ENCODE assay signal across 15 cellular contexts in genomic region chr2:37244017-37244416, GRCh38. TPM values are rescaled to one million over a fixed set of nuclear protein-coding genes. Genes with fewer than 3 reads are reported as not detected.
DNase-seq lines count a peak whose midpoint lies in the region; ATAC-seq, FAIRE-seq and TF ChIP-seq lines count a peak whose summit lies in the region.
"Had no signal": no experiment of that assay in that cellular context is flagged by ENCODE, and none has a peak within 500 bp of the region (broad histone marks: within the 10 kb centered on the region; RNA-seq: fewer than 3 reads in every experiment).

No MANE protein-coding gene starts in this region.

- H3K27me3 ChIP-seq in endothelial cell of umbilical vein (ENCODE audit: control insufficient read depth in 2 of 2, insufficient read depth in 2 of 2, low read length in 2 of 2) (no peaks in the 10 kb centered on the region), stomach (no peaks in the 10 kb centered on the region)
- H3K27me3 ChIP-seq: hepatocyte had no signal

- no peaks in the 10 kb centered on the region for H3K9me3 Mint-ChIP-seq in activated T-cell treated with anti-CD3 and anti-CD28 coated beads, Interleukin-2, amount 50 U/mL, for 24 hours
- H3K9me3 Mint-ChIP-seq: dendritic cell treated with granulocyte-macrophage colony-stimulating factor and Interleukin-4, amounts not matched to agents 40 ng/mL and 50 ng/mL, for 4 days had no signal

- peak overlapping the region; percentile 72 for H3K27ac Mint-ChIP-seq in activated T-cell treated with anti-CD3 and anti-CD28 coated beads, Interleukin-2, amount 50 U/mL, for 24 hours
- H3K27ac Mint-ChIP-seq: dendritic cell treated with granulocyte-macrophage colony-stimulating factor and Interleukin-4, amounts not matched to agents 40 ng/mL and 50 ng/mL, for 4 days had no signal

- ATAC-seq in GM21360 (IDR thresholded peaks at IDR 0.05; ENCODE audit: unreplicated experiment), result peak; percentile 92
- peak; percentile 94 for ATAC-seq in HG03095 (IDR thresholded peaks at IDR 0.05; ENCODE audit: unreplicated experiment)

- no peaks in the 10 kb centered on the region for H3K79me2 ChIP-seq in endothelial cell of umbilical vein (ENCODE audit: control insufficient read depth, insufficient read depth, low read length)
- H3K79me2 ChIP-seq: hepatocyte had no signal

- H3K4me3 ChIP-seq in endothelial cell of umbilical vein (replicated peaks in 1 of 3; ENCODE audit: insufficient read depth in 1 of 3, low read depth in 1 of 3, low read length in 3 of 3) (no peak overlapping the region), stomach (no peak overlapping the region)
- H3K4me3 ChIP-seq: hepatocyte had no signal

- WGBS in stomach, 5 donors, result 28 to 50% (median 34%) methylated on average over 4 of the region's 4 CpGs

- intact Hi-C loops in endothelial cell of umbilical vein (cut with micrococcal nuclease) (no loop called here), stomach (cut with DNase I; ENCODE audit: low total_unique reads) (no loop called here)

- no peaks in the 10 kb centered on the region for H3K27me3 Mint-ChIP-seq in activated T-cell treated with anti-CD3 and anti-CD28 coated beads, Interleukin-2, amount 50 U/mL, for 24 hours
- H3K27me3 Mint-ChIP-seq: dendritic cell treated with granulocyte-macrophage colony-stimulating factor and Interleukin-4, amounts not matched to agents 40 ng/mL and 50 ng/mL, for 4 days had no signal

- H3K36me3 Mint-ChIP-seq in activated T-cell treated with anti-CD3 and anti-CD28 coated beads, Interleukin-2, amount 50 U/mL, for 24 hours (ENCODE audit: low read depth), result peaks cover 93% of the 10 kb centered on the region

- H3K4me3 Mint-ChIP-seq in activated T-cell treated with anti-CD3 and anti-CD28 coated beads, Interleukin-2, amount 50 U/mL, for 24 hours, result peak overlapping the region; percentile 35
- H3K4me3 Mint-ChIP-seq: dendritic cell treated with granulocyte-macrophage colony-stimulating factor and Interleukin-4, amounts not matched to agents 40 ng/mL and 50 ng/mL, for 4 days had no signal

- no peak for DNase-seq in activated T-cell treated with anti-CD3 and anti-CD28 coated beads, Interleukin-2, amount 50 U/mL, for 24 hours
- no peak for DNase-seq in activated T-cell treated with anti-CD3 and anti-CD28 coated beads for 4 hours
- peak; percentile 74 for DNase-seq in endothelial cell of umbilical vein (ENCODE audit: low read depth, low spot score)
- no peak for DNase-seq in DMS53 (lab: John Stamatoyannopoulos, UW)
- DNase-seq in stomach, result no peak
- DNase-seq in effector CD8-positive, alpha-beta T cell (lab: John Stamatoyannopoulos, UW), result no peak
- DNase-seq: activated effector memory CD4-positive, alpha-beta T cell treated with Interleukin-2 at 50 U/mL for 16 hours; NCI-H774; right cardiac atrium had no signal

- peaks cover 35% of the 10 kb centered on the region for H3K4me1 Mint-ChIP-seq in activated T-cell treated with anti-CD3 and anti-CD28 coated beads, Interleukin-2, amount 50 U/mL, for 24 hours (ENCODE audit: low read depth)

- TF ChIP-seq EP300 in stomach (IDR thresholded peaks at IDR 0.05), result no peak

- FAIRE-seq in endothelial cell of umbilical vein (lab: Jason Lieb, UNC), result peak; percentile 74

- no peaks in the 10 kb centered on the region for H3K9me1 ChIP-seq in endothelial cell of umbilical vein (replicated peaks; ENCODE audit: control insufficient read depth, extremely low read depth, insufficient read depth, low read length)

- no TSS peak for BruUV-seq in endothelial cell of umbilical vein (replicated peaks; lab: Mats Ljungman, UMichigan)

- TF ChIP-seq CTCF in endothelial cell of umbilical vein (IDR thresholded peaks at IDR 0.05; ENCODE audit: extremely low read depth in 1 of 2, insufficient read depth in 1 of 2, low read depth in 1 of 2, low read length in 2 of 2) (no peak), stomach (IDR thresholded peaks at IDR 0.05) (no peak)

- H3K9ac ChIP-seq in endothelial cell of umbilical vein (replicated peaks; ENCODE audit: extremely low read depth, insufficient read depth, low read length), result no peak overlapping the region

- no peak overlapping the region for H2AFZ ChIP-seq in endothelial cell of umbilical vein (ENCODE audit: low read depth, low read length)
- H2AFZ ChIP-seq: hepatocyte had no signal

- POLR2A ChIA-PET in endothelial cell of umbilical vein (lab: Charles Lee), result no interaction called here

- TF ChIP-seq POLR2A in endothelial cell of umbilical vein (IDR thresholded peaks at IDR 0.05; ENCODE audit: low read depth, low read length) (no peak), stomach (IDR thresholded peaks at IDR 0.05) (no peak)

- H4K20me1 ChIP-seq in endothelial cell of umbilical vein (replicated peaks; ENCODE audit: control insufficient read depth, extremely low read depth, insufficient read depth, low read length), result no peaks in the 10 kb centered on the region

- dilution Hi-C loops in endothelial cell of umbilical vein (cut with MboI; ENCODE audit: extremely low pct_ligation_motif_present, low sequenced_read_pairs), result no loop called here

- peak overlapping the region; percentile 4 for H3K27ac ChIP-seq in endothelial cell of umbilical vein (ENCODE audit: insufficient read depth, low read depth, low read length)
- no peak overlapping the region for H3K27ac ChIP-seq in stomach
- H3K27ac ChIP-seq: hepatocyte had no signal

- CTCF ChIA-PET in endothelial cell of umbilical vein (lab: Charles Lee), result interaction anchor here (1.4 to 2.0 kb wide), 3 partner anchors 10 to 633 kb away, joined by 4 to 6 read pairs (median 6); partner anchors contain the start of gene NDUFAF7

- H3K9me3 ChIP-seq in endothelial cell of umbilical vein (replicated peaks; ENCODE audit: control insufficient read depth, insufficient read depth, low read length) (no peaks in the 10 kb centered on the region), stomach (no peaks in the 10 kb centered on the region)

- peaks cover 8% of the 10 kb centered on the region for H3K4me1 ChIP-seq in endothelial cell of umbilical vein (ENCODE audit: control insufficient read depth, extremely low read depth, insufficient read depth, low read length)
- no peaks in the 10 kb centered on the region for H3K4me1 ChIP-seq in stomach

- peaks cover 3 to 17% of the 10 kb centered on the region in 2 experiments for H3K36me3 ChIP-seq in endothelial cell of umbilical vein (ENCODE audit: control insufficient read depth in 2 of 2, extremely low read depth in 1 of 2, insufficient read depth in 2 of 2, low read length in 2 of 2)
- peaks cover 26 to 96% (median 94%) of the 10 kb centered on the region in 4 donors for H3K36me3 ChIP-seq in stomach

- H3K4me2 ChIP-seq in endothelial cell of umbilical vein (ENCODE audit: insufficient read depth, low read length), result peak overlapping the region; percentile 17
- H3K4me2 ChIP-seq: hepatocyte had no signal

TF ChIP-seq in endothelial cell of umbilical vein, 7 proteins besides CTCF, POLR2A, EP300 and RAD21 (continues in another document):
- no peak for TF ChIP-seq FOS (IDR thresholded peaks at IDR 0.05; ENCODE audit: borderline replicate concordance, insufficient read depth, low read length)
- TF ChIP-seq JUN (IDR thresholded peaks at IDR 0.05; ENCODE audit: borderline replicate concordance, insufficient read depth, insufficient read length, low read depth), result no peak
- no peak for TF ChIP-seq MYC (IDR thresholded peaks at IDR 0.05; ENCODE audit: low read depth, low read length)

RNA-seq across cellular contexts. Expression of gene NDUFAF7, which starts 12.6 kb away (rescaled TPM):
- total RNA-seq in endothelial cell of umbilical vein, result 17.7 and 23.4 TPM in 2 replicates
- polyA plus RNA-seq in endothelial cell of umbilical vein, result 10.8 and 11.6 TPM in 2 replicates
- 10.2 and 12.2 TPM in 2 replicates for polyA plus RNA-seq in endothelial cell of umbilical vein (2011; cell fraction: cytosol; rRNA removed)
- 77.4 and 95.1 TPM in 2 replicates for polyA plus RNA-seq in endothelial cell of umbilical vein (2011; cell fraction: nucleus; rRNA removed)
- 22.3 and 23.1 TPM in 2 replicates for polyA plus RNA-seq in endothelial cell of umbilical vein (2012)
- 14.0 and 14.4 TPM in 2 replicates for polyA minus RNA-seq in endothelial cell of umbilical vein
- 4.8 TPM for polyA minus RNA-seq in endothelial cell of umbilical vein (2011; cell fraction: cytosol; rRNA and poly(A)+ RNA removed)
- polyA minus RNA-seq in endothelial cell of umbilical vein (2011; cell fraction: nucleus; rRNA and poly(A)+ RNA removed), result 14.9 and 25.1 TPM in 2 replicates
- total RNA-seq in stomach, result 10 to 100 TPM; 19.6 to 79.9 (median 26.4) TPM
- 10 to 100 TPM in 1 of 3 donors, 1 to 10 TPM in 2; 7.3 to 11.1 (median 8.9) TPM for polyA plus RNA-seq in stomach

RNA-seq across cellular contexts. Expression of gene CEBPZ, which starts 12.6 kb away (rescaled TPM):
- total RNA-seq in endothelial cell of umbilical vein, result 36.7 and 46.9 TPM in 2 replicates
- polyA plus RNA-seq in endothelial cell of umbilical vein, result 1.7 and 3.6 TPM in 2 replicates
- polyA plus RNA-seq in endothelial cell of umbilical vein (2011; cell fraction: cytosol; rRNA removed), result 8.0 and 9.7 TPM in 2 replicates
- 8.9 and 14.2 TPM in 2 replicates for polyA plus RNA-seq in endothelial cell of umbilical vein (2011; cell fraction: nucleus; rRNA removed)
- polyA plus RNA-seq in endothelial cell of umbilical vein (2012), result 34.1 and 43.4 TPM in 2 replicates
- polyA minus RNA-seq in endothelial cell of umbilical vein, result 9.4 and 11.0 TPM in 2 replicates
- polyA minus RNA-seq in endothelial cell of umbilical vein (2011; cell fraction: cytosol; rRNA and poly(A)+ RNA removed), result 22.8 TPM
- 13.8 and 17.9 TPM in 2 replicates for polyA minus RNA-seq in endothelial cell of umbilical vein (2011; cell fraction: nucleus; rRNA and poly(A)+ RNA removed)
- total RNA-seq in stomach, result 10 to 100 TPM; 18.7 to 58.2 (median 43.4) TPM
- polyA plus RNA-seq in stomach, result 10 to 100 TPM; 40.3 to 59.4 (median 54.2) TPM

RNA-seq across cellular contexts. Expression of gene CEBPZOS, which starts 47.7 kb away (rescaled TPM):
- total RNA-seq in endothelial cell of umbilical vein, result 36.3 and 41.5 TPM in 2 replicates
- polyA plus RNA-seq in endothelial cell of umbilical vein, result 24.8 and 29.1 TPM in 2 replicates
- polyA plus RNA-seq in endothelial cell of umbilical vein (2011; cell fraction: cytosol; rRNA removed), result 22.8 and 29.4 TPM in 2 replicates
- polyA plus RNA-seq in endothelial cell of umbilical vein (2011; cell fraction: nucleus; rRNA removed), result 12.3 and 14.4 TPM in 2 replicates
- 27.0 and 31.3 TPM in 2 replicates for polyA plus RNA-seq in endothelial cell of umbilical vein (2012)
- 10.5 and 11.6 TPM in 2 replicates for polyA minus RNA-seq in endothelial cell of umbilical vein
- 12.3 TPM for polyA minus RNA-seq in endothelial cell of umbilical vein (2011; cell fraction: cytosol; rRNA and poly(A)+ RNA removed)
- 6.2 and 10.3 TPM in 2 replicates for polyA minus RNA-seq in endothelial cell of umbilical vein (2011; cell fraction: nucleus; rRNA and poly(A)+ RNA removed)
- total RNA-seq in stomach, result 10 to 100 TPM in 3 of 5 donors, 1 to 10 TPM in 2; 2.9 to 37.9 (median 11.2) TPM
- 10 to 100 TPM; 42.2 to 52.5 (median 45.7) TPM for polyA plus RNA-seq in stomach

RNA-seq across cellular contexts. Expression of gene SULT6B1, which starts 55.5 kb away (rescaled TPM):
- total RNA-seq in endothelial cell of umbilical vein (not detected in 2 replicates), stomach (not detected)
- polyA plus RNA-seq in endothelial cell of umbilical vein (not detected in 2 replicates), stomach (not detected)
- polyA plus RNA-seq in endothelial cell of umbilical vein (2011; cell fraction: cytosol; rRNA removed), result not detected in 2 replicates
- not detected in 2 replicates for polyA plus RNA-seq in endothelial cell of umbilical vein (2011; cell fraction: nucleus; rRNA removed)
- polyA plus RNA-seq in endothelial cell of umbilical vein (2012), result not detected in 2 replicates
- polyA minus RNA-seq in endothelial cell of umbilical vein, result not detected in 2 replicates
- polyA minus RNA-seq in endothelial cell of umbilical vein (2011; cell fraction: cytosol; rRNA and poly(A)+ RNA removed), result not detected
- not detected in 2 replicates for polyA minus RNA-seq in endothelial cell of umbilical vein (2011; cell fraction: nucleus; rRNA and poly(A)+ RNA removed)
- total RNA-seq: hepatocyte, M059J, mesenteric fat pad, right cardiac atrium had no signal
- polyA plus RNA-seq: hepatocyte, right cardiac atrium had no signal
